ENCODE assay signal across 28 cellular contexts in genomic region chr12:69792533-69792932, GRCh38.
"Had no signal": no experiment of that assay in that cellular context is flagged by ENCODE, and none has a peak within 500 bp of the region (broad histone marks: within the 10 kb centered on the region; RNA-seq: fewer than 3 reads in every experiment).

No MANE protein-coding gene starts in this region.

- DNase-seq: activated B cell treated with CpG ODN at 0.5 μM for 24 hours; activated CD4-positive, alpha-beta T cell treated with anti-CD3 and anti-CD28 coated beads for 48 hours; activated CD4-positive, alpha-beta T cell treated with anti-CD3 and anti-CD28 coated beads, Interleukin-2, amount 50 U/mL, for 1 hour; activated CD4-positive, alpha-beta T cell treated with anti-CD3 and anti-CD28 coated beads, Interleukin-2, amount 50 U/mL, for 48 hours; activated CD8-positive, alpha-beta memory T cell treated with anti-CD3 and anti-CD28 coated beads for 24 hours; activated CD8-positive, alpha-beta T cell treated with anti-CD3 and anti-CD28 coated beads for 36 hours; activated effector memory CD4-positive, alpha-beta T cell treated with Interleukin-2 at 50 U/mL for 16 hours; activated gamma-delta T cell treated with Interleukin-2 at 50 U/mL for 16 hours; activated naive CD4-positive, alpha-beta T cell treated with anti-CD3 and anti-CD28 coated beads, Interleukin-2, amount 50 U/mL, for 16 hours; activated naive CD4-positive, alpha-beta T cell treated with Interleukin-2 at 50 U/mL for 16 hours; activated T-cell treated with anti-CD3 and anti-CD28 coated beads, Interleukin-2, amount 50 U/mL, for 4 hours; amniotic stem cell; aorta; central memory CD4-positive, alpha-beta T cell; cerebellar nuclear complex; colonic mucosa; effector CD8-positive, alpha-beta T cell; foreskin fibroblast; head of caudate nucleus; hippocampal formation; T1000; WERI-Rb-1 had no signal

- H3K27ac ChIP-seq: breast epithelium, cardiac muscle cell, colonic mucosa, epithelial cell of prostate, WERI-Rb-1 had no signal

- H3K4me3 ChIP-seq: breast epithelium, cardiac muscle cell, colonic mucosa had no signal

- H3K36me3 ChIP-seq: colonic mucosa had no signal

- ATAC-seq: activated CD4-positive, CD25-positive, alpha-beta regulatory T cell treated with anti-CD3 and anti-CD28 coated beads, Interleukin-2, amount 50 U/mL, for 24 hours; activated CD8-positive, alpha-beta T cell treated with anti-CD3 and anti-CD28 coated beads for 36 hours; activated T-cell treated with anti-CD3 and anti-CD28 coated beads, Interleukin-2, amount 50 U/mL, for 4 hours; activated T-helper 17 cell treated with anti-CD3 and anti-CD28 coated beads, Interleukin-2, amount 50 U/mL, for 72 hours; esophagus mucosa had no signal

- H3K4me1 ChIP-seq: breast epithelium, colonic mucosa had no signal
